Comparison of ENCODE assay signal across 15 cellular contexts in the genomic region with DNA sequence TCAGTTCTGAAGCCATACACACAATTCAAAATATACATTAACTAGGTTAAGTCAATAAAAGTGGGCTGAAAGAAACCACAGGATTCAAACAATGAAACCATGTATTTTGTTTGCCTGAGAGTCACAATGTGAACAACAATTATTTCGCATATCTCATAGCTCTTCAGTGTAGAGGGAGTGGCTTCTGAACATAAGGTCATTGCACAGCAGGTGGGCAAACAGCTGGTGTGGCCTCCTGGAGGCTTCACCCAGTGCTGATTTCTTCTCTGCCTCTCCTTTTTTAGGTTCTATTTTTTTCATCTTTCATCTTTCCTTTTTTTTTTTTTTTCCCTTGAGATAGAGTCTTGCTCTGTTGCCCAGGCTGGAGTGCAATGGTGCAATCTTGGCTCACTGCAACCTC.
"Had no signal": no experiment of that assay in that cellular context is flagged by ENCODE, and none has a peak within 500 bp of the region (broad histone marks: within the 10 kb centered on the region; RNA-seq: fewer than 3 reads in every experiment).

No MANE protein-coding gene starts in this region.

- H3K4me1 ChIP-seq: breast epithelium, neural progenitor cell, sigmoid colon had no signal

- DNase-seq: activated CD4-positive, alpha-beta T cell treated with anti-CD3 and anti-CD28 coated beads, Interleukin-2, amount 10 ng/mL, durations not matched to agents 24 days and 14 days; activated effector memory CD4-positive, alpha-beta T cell treated with anti-CD3 and anti-CD28 coated beads, Interleukin-2, amount 50 U/mL, for 16 hours; activated T-cell treated with anti-CD3 and anti-CD28 coated beads, Interleukin-2, amount 50 U/mL, for 1 hour; endodermal cell; erythroblast; hypothalamus; ovary; sigmoid colon; stimulated activated CD4-positive, alpha-beta T cell treated with anti-CD3 and anti-CD28 coated beads, Interleukin-2, amount 100 ng/mL, for 24 hours; stimulated activated naive CD4-positive, alpha-beta T cell; substantia nigra; trophoblast cell had no signal

- H3K9ac ChIP-seq: neural progenitor cell had no signal

- H3K4me1 Mint-ChIP-seq: activated CD4-positive, alpha-beta T cell treated with anti-CD3 and anti-CD28 coated beads, Interleukin-2, amount 10 ng/mL, durations not matched to agents 24 days and 14 days; endodermal cell; neural progenitor cell had no signal

- ATAC-seq: activated naive CD4-positive, alpha-beta T cell treated with anti-CD3 and anti-CD28 coated beads, Interleukin-2, amount 50 U/mL, for 72 hours had no signal

- H3K27ac Mint-ChIP-seq: activated CD4-positive, alpha-beta T cell treated with anti-CD3 and anti-CD28 coated beads, Interleukin-2, amount 10 ng/mL, durations not matched to agents 24 days and 14 days; endodermal cell; neural progenitor cell had no signal

- H3K36me3 ChIP-seq: breast epithelium, ovary had no signal

- H3K27me3 Mint-ChIP-seq: activated CD4-positive, alpha-beta T cell treated with anti-CD3 and anti-CD28 coated beads, Interleukin-2, amount 10 ng/mL, durations not matched to agents 24 days and 14 days had no signal

- H3K4me3 Mint-ChIP-seq: activated CD4-positive, alpha-beta T cell treated with anti-CD3 and anti-CD28 coated beads, Interleukin-2, amount 10 ng/mL, durations not matched to agents 24 days and 14 days; endodermal cell; neural progenitor cell had no signal

- H3K9me3 ChIP-seq: breast epithelium, ovary, sigmoid colon had no signal

- H3K4me2 ChIP-seq: neural progenitor cell had no signal

- H3K9me3 Mint-ChIP-seq: activated naive CD4-positive, alpha-beta T cell treated with anti-CD3 and anti-CD28 coated beads, Interleukin-2, amount 50 U/mL, for 72 hours had no signal

- H3K27ac ChIP-seq: breast epithelium, neural progenitor cell, ovary, sigmoid colon had no signal

- H3K27me3 ChIP-seq: breast epithelium, neural progenitor cell, ovary, sigmoid colon had no signal

- H2AFZ ChIP-seq: neural progenitor cell had no signal

- H3K4me3 ChIP-seq: breast epithelium, neural progenitor cell, ovary, sigmoid colon had no signal
